Comparison of ENCODE assay signal across 31 cellular contexts in genomic region chr15:96442076-96442475, GRCh38.
DNase-seq lines count a peak whose midpoint lies in the region; ATAC-seq and TF ChIP-seq lines count a peak whose summit lies in the region.
"Had no signal": no experiment of that assay in that cellular context is flagged by ENCODE, and none has a peak within 500 bp of the region (broad histone marks: within the 10 kb centered on the region; RNA-seq: fewer than 3 reads in every experiment).

No MANE protein-coding gene starts in this region.

- no peak for TF ChIP-seq POLR2A in heart left ventricle (IDR thresholded peaks at IDR 0.05)

- H3K4me1 ChIP-seq in heart left ventricle (no peaks in the 10 kb centered on the region), neuronal stem cell (ENCODE audit: control insufficient read depth in 2 of 2, insufficient read depth in 1 of 2, low read depth in 1 of 2, low read length in 2 of 2) (no peaks in the 10 kb centered on the region)
- H3K4me1 ChIP-seq: A549; BE2C; BLaER1; BLaER1 treated with 17β-estradiol and CSF1 and Interleukin-3, amounts not matched to agents 10 nM and 100 nM; Caco-2 had no signal

- no peaks in the 10 kb centered on the region for H3K79me1 ChIP-seq in neuronal stem cell (ENCODE audit: low read depth, low read length)

- peak overlapping the region; percentile 54 for H2AK5ac ChIP-seq in neuronal stem cell (ENCODE audit: low read depth, low read length)

- no peak for TF ChIP-seq CTCF in heart left ventricle (IDR thresholded peaks at IDR 0.05)
- no peak for TF ChIP-seq CTCF in LNCaP clone FGC (IDR thresholded peaks at IDR 0.05; ENCODE audit: control insufficient read depth, extremely low read depth, insufficient read depth)

- DNase-seq in Right ventricle myocardium superior (peak; percentile 42), heart left ventricle (no peak), LNCaP clone FGC (ENCODE audit: low read depth) (peak; percentile 32), neuronal stem cell (ENCODE audit: low spot score) (no peak), SW 1271 (lab: John Stamatoyannopoulos, UW) (no peak), epidermal melanocyte (ENCODE audit: insufficient read length, low spot score) (no peak)
- DNase-seq: 8988T; ACHN; AML-193; BE2C; C1 segment of cervical spinal cord; Caco-2; Calu3; CD4-positive, alpha-beta memory T cell; CD4-positive, alpha-beta T cell; CD4-positive, CD25-positive, alpha-beta regulatory T cell; CD8-positive, alpha-beta memory T cell; CD8-positive, alpha-beta T cell; COR-L47; DMS 273 treated with DMSO at 0.1 percent for 48 hours; DMS153; DMS53; DMS79; DMS79 treated with DMSO at 0.1 percent for 48 hours; DND-41; EL had no signal

- no peak overlapping the region for H2BK12ac ChIP-seq in neuronal stem cell (ENCODE audit: low read length)

- H4K91ac ChIP-seq in neuronal stem cell (ENCODE audit: low read depth, low read length, poor library complexity): no peak overlapping the region

- H3K14ac ChIP-seq in neuronal stem cell (ENCODE audit: low read length): no peak overlapping the region

- intact Hi-C loops in Right ventricle myocardium superior (cut with DNase I): no loop called here
- intact Hi-C loops in heart left ventricle (cut with DNase I): no loop called here

- H3K27me3 ChIP-seq in heart left ventricle (peaks cover 0 to 29% (median 0%) of the 10 kb centered on the region in 9 donors), neuronal stem cell (ENCODE audit: control insufficient read depth in 3 of 3, insufficient read depth in 3 of 3, low read depth in 1 of 3, low read length in 3 of 3) (peaks cover 0 to 13% (median 0%) of the 10 kb centered on the region in 3 experiments)
- H3K27me3 ChIP-seq: BLaER1; BLaER1 treated with 17β-estradiol and CSF1 and Interleukin-3, amounts not matched to agents 10 nM and 100 nM had no signal

- H3K4ac ChIP-seq in neuronal stem cell (ENCODE audit: low read length): no peak overlapping the region

- ATAC-seq in Right ventricle myocardium superior (ENCODE audit: poor library complexity): no peak
- no peak for ATAC-seq in heart left ventricle
- ATAC-seq: A549; CD8-positive, alpha-beta T cell had no signal

- no peak overlapping the region for H2BK5ac ChIP-seq in neuronal stem cell (ENCODE audit: low read length)

- no peak overlapping the region for H3K9ac ChIP-seq in neuronal stem cell (ENCODE audit: low read depth, low read length, poor library complexity)
- H3K9ac ChIP-seq: BLaER1; BLaER1 treated with 17β-estradiol and CSF1 and Interleukin-3, amounts not matched to agents 10 nM and 100 nM had no signal

- H2AFZ ChIP-seq in neuronal stem cell (ENCODE audit: low read length): no peak overlapping the region

- H3K9me3 ChIP-seq in heart left ventricle (no peaks in the 10 kb centered on the region), neuronal stem cell (replicated peaks in 1 of 2; ENCODE audit: control insufficient read depth in 2 of 2, insufficient read depth in 1 of 2, low read depth in 1 of 2, low read length in 2 of 2) (no peaks in the 10 kb centered on the region)
- H3K9me3 ChIP-seq: A549; BE2C; BLaER1; BLaER1 treated with 17β-estradiol and CSF1 and Interleukin-3, amounts not matched to agents 10 nM and 100 nM; Caco-2 had no signal

- H3K4me3 ChIP-seq in heart left ventricle (no peak overlapping the region), LNCaP clone FGC (ENCODE audit: low read depth, low read length) (no peak overlapping the region), neuronal stem cell (ENCODE audit: low read length in 2 of 2) (no peak overlapping the region)
- H3K4me3 ChIP-seq: A549; BLaER1; BLaER1 treated with 17β-estradiol and CSF1 and Interleukin-3, amounts not matched to agents 10 nM and 100 nM had no signal

- no peak overlapping the region for H3K27ac ChIP-seq in heart left ventricle
- no peak overlapping the region for H3K27ac ChIP-seq in neuronal stem cell (replicated peaks; ENCODE audit: low read length)
- H3K27ac ChIP-seq: 22Rv1; A549; BLaER1; BLaER1 treated with 17β-estradiol and CSF1 and Interleukin-3, amounts not matched to agents 10 nM and 100 nM; C4-2B had no signal

- no peaks in the 10 kb centered on the region for H3K36me3 ChIP-seq in heart left ventricle
- H3K36me3 ChIP-seq in neuronal stem cell (replicated peaks in 1 of 2; ENCODE audit: control insufficient read depth in 2 of 2, insufficient read depth in 2 of 2, low read length in 2 of 2): no peaks in the 10 kb centered on the region
- H3K36me3 ChIP-seq: BE2C; BLaER1; BLaER1 treated with 17β-estradiol and CSF1 and Interleukin-3, amounts not matched to agents 10 nM and 100 nM had no signal

- no peak overlapping the region for H4K8ac ChIP-seq in neuronal stem cell (ENCODE audit: low read depth, low read length)

- no peak overlapping the region for H2BK120ac ChIP-seq in neuronal stem cell (ENCODE audit: low read depth, low read length)

- 89 to 94% (median 91%) methylated on average over 18 of the region's 18 CpGs for WGBS in heart left ventricle, 4 donors
- WGBS in neuronal stem cell (ENCODE audit: extremely low coverage in 2 of 2, insufficient read length in 2 of 2, insufficient replicate concordance in 1 of 2), 2 donors: no CpG with 5 or more reads among the region's 18 CpGs

- no peak overlapping the region for H3K18ac ChIP-seq in neuronal stem cell (ENCODE audit: low read length)

- H2BK15ac ChIP-seq in neuronal stem cell (ENCODE audit: low read length): no peak overlapping the region

- H3K4me2 ChIP-seq in neuronal stem cell (ENCODE audit: insufficient read depth, low read length, poor library complexity, severe bottlenecking): no peak overlapping the region
- H3K4me2 ChIP-seq: A549; BLaER1; BLaER1 treated with 17β-estradiol and CSF1 and Interleukin-3, amounts not matched to agents 10 nM and 100 nM had no signal

- H3K23ac ChIP-seq in neuronal stem cell (ENCODE audit: low read depth, low read length, poor library complexity): no peak overlapping the region

Comparison
In these comparisons a context has a peak if more than half of its experiments do, and no peak if none do; other contexts are left out.
1. DNase-seq: peak in Right ventricle myocardium superior (single experiment) and LNCaP clone FGC (single experiment); none in heart left ventricle (0 of 5), neuronal stem cell (single experiment), SW 1271 (0 of 2) and epidermal melanocyte (single experiment).